9 cellular contexts compared by ENCODE assay signal in the genomic region with DNA sequence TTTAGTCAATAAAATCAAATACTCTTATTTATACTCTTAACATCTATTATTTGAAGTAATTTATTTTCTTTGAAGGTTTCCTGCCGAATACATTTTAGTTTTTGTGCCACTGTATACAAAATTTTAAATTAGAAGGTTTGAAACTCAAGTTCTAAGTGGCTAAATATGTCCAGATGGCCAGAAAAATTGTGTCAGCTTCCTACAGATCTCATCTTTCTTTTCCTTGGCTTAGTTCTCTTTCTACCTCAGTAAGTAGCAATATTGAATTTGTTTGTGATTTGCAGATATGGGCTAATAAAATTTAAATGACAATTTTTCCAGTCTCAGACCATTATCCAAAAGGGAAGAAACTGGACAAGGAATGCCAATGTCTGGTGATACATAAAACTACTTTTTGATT.
"Had no signal": no experiment of that assay in that cellular context is flagged by ENCODE, and none has a peak within 500 bp of the region (broad histone marks: within the 10 kb centered on the region; RNA-seq: fewer than 3 reads in every experiment).

No MANE protein-coding gene starts in this region.

- ATAC-seq: GM23338, HCT116 had no signal

- H3K4me3 ChIP-seq: GM23248, GM23338, HAP-1 had no signal

- DNase-seq: GM23248, GOT3, H7, H9, HCEC 1CT, HFFc6 had no signal

- H3K9me3 ChIP-seq: HAP-1 had no signal

- H3K36me3 ChIP-seq: HAP-1 had no signal

- H3K27ac ChIP-seq: GM23248 had no signal

- H3K4me1 ChIP-seq: HAP-1 had no signal
